8 cellular contexts compared by ENCODE assay signal in the genomic region with DNA sequence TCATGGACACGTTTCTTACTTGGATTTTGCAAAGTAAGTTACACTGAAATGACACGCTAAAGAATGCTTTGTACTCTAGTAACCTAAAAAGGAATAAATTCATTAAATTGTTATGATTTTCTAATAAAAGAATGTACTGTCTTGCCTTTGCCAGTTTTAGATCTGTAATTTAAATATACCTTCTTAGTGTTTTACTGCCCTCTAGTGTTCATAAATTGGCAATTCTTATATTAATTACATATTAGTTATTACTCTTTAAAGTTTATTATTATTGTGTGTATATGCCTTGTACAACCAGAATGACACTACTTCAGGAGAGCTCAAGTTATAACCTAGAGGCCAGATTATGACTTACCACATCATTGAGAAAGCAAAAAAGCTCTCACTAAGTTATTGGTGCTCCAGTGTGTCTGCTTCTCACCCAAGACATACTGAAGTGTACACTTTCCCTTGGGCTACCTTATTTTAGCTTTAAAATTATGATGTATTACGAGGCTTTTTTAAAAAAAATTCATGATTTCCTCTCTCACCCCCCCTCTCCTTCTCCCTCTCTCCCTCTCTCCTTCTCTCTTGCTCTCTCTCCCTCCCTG.
DNase-seq lines count a peak whose midpoint lies in the region; ATAC-seq and TF ChIP-seq lines count a peak whose summit lies in the region.

No MANE protein-coding gene starts in this region.

- H3K9me3 ChIP-seq in adipocyte (ENCODE audit: control insufficient read depth, low read length) (no peaks in the 10 kb centered on the region), aorta (ENCODE audit: control insufficient read depth, low read length) (no peaks in the 10 kb centered on the region)

- no peaks in the 10 kb centered on the region for H3K27me3 Mint-ChIP-seq in activated CD8-positive, alpha-beta T cell treated with anti-CD3 and anti-CD28 coated beads for 36 hours
- no peaks in the 10 kb centered on the region for H3K27me3 Mint-ChIP-seq in activated CD8-positive, alpha-beta T cell treated with anti-CD3 and anti-CD28 coated beads, Interleukin-2, amount 10 ng/mL, durations not matched to agents 7 days and 5 days (ENCODE audit: low read depth)

- WGBS in aorta, 2 donors, result 12 to 16% methylated on average over 3 of the region's 3 CpGs

- POLR2A ChIA-PET in activated CD8-positive, alpha-beta T cell treated with anti-CD3 and anti-CD28 coated beads for 36 hours (lab: Charles Lee), result interaction anchor here (3.0 kb wide), 1 partner anchor 169 kb away, joined by 7 read pairs; no protein-coding TSS in a partner anchor
- POLR2A ChIA-PET in activated CD8-positive, alpha-beta T cell treated with anti-CD3 and anti-CD28 coated beads, Interleukin-2, amount 10 ng/mL, durations not matched to agents 7 days and 5 days (lab: Charles Lee), result interaction anchor here (2.4 kb wide), 1 partner anchor 170 kb away, joined by 9 read pairs; the partner anchor contains the start of genes HS2ST1 and SELENOF

- H3K4me1 ChIP-seq in adipocyte (ENCODE audit: control insufficient read depth, insufficient read depth, low read length) (peaks cover 24% of the 10 kb centered on the region), aorta (ENCODE audit: control insufficient read depth in 1 of 2, insufficient read depth in 2 of 2, low read length in 2 of 2) (no peaks in the 10 kb centered on the region)

- DNase-seq in activated CD8-positive, alpha-beta T cell treated with anti-CD3 and anti-CD28 coated beads for 36 hours, result no peak
- DNase-seq in activated CD8-positive, alpha-beta T cell treated with anti-CD3 and anti-CD28 coated beads, Interleukin-2, amount 10 ng/mL, durations not matched to agents 7 days and 5 days, result no peak
- peak; percentile 31 for DNase-seq in NCI-H146 (lab: John Stamatoyannopoulos, UW)
- peak; percentile 85 for DNase-seq in adipocyte (ENCODE audit: low read depth)
- DNase-seq in inferior parietal cortex (ENCODE audit: extremely low spot score), result peak; percentile 56
- no peak for DNase-seq in aorta

- H3K36me3 ChIP-seq in adipocyte (ENCODE audit: control insufficient read depth, insufficient read depth, low read length, severe bottlenecking) (no peaks in the 10 kb centered on the region), aorta (ENCODE audit: control insufficient read depth in 1 of 2, insufficient read depth in 2 of 2, low read length in 1 of 2) (no peaks in the 10 kb centered on the region)

- no peak overlapping the region for H3K27ac ChIP-seq in aorta (ENCODE audit: low read depth in 1 of 2, low read length in 2 of 2)

- H3K9me3 Mint-ChIP-seq in activated CD8-positive, alpha-beta T cell treated with anti-CD3 and anti-CD28 coated beads for 36 hours, result no peaks in the 10 kb centered on the region
- no peaks in the 10 kb centered on the region for H3K9me3 Mint-ChIP-seq in activated CD8-positive, alpha-beta T cell treated with anti-CD3 and anti-CD28 coated beads, Interleukin-2, amount 10 ng/mL, durations not matched to agents 7 days and 5 days (ENCODE audit: insufficient read depth)

- CTCF ChIA-PET in activated CD8-positive, alpha-beta T cell treated with anti-CD3 and anti-CD28 coated beads for 36 hours (lab: Charles Lee), result interaction anchor here (0.7 to 9.7 kb wide), 33 partner anchors 10 to 586 kb away, joined by 3 to 113 read pairs (median 4); partner anchors contain the start of genes HS2ST1 and SELENOF
- CTCF ChIA-PET in activated CD8-positive, alpha-beta T cell treated with anti-CD3 and anti-CD28 coated beads, Interleukin-2, amount 10 ng/mL, durations not matched to agents 7 days and 5 days (lab: Charles Lee), result interaction anchor here (0.7 to 6.2 kb wide), 22 partner anchors 10 to 380 kb away, joined by 3 to 56 read pairs (median 4); partner anchors contain the start of genes HS2ST1, SELENOF and SH3GLB1

- peak; percentile 66 for TF ChIP-seq CTCF in activated CD8-positive, alpha-beta T cell treated with anti-CD3 and anti-CD28 coated beads for 36 hours (IDR thresholded peaks at IDR 0.05)

- H3K27ac Mint-ChIP-seq in activated CD8-positive, alpha-beta T cell treated with anti-CD3 and anti-CD28 coated beads for 36 hours, result no peak overlapping the region
- no peak overlapping the region for H3K27ac Mint-ChIP-seq in activated CD8-positive, alpha-beta T cell treated with anti-CD3 and anti-CD28 coated beads, Interleukin-2, amount 10 ng/mL, durations not matched to agents 7 days and 5 days

- no peak overlapping the region for H3K4me3 Mint-ChIP-seq in activated CD8-positive, alpha-beta T cell treated with anti-CD3 and anti-CD28 coated beads for 36 hours
- H3K4me3 Mint-ChIP-seq in activated CD8-positive, alpha-beta T cell treated with anti-CD3 and anti-CD28 coated beads, Interleukin-2, amount 10 ng/mL, durations not matched to agents 7 days and 5 days, result no peak overlapping the region

- H3K4me1 Mint-ChIP-seq in activated CD8-positive, alpha-beta T cell treated with anti-CD3 and anti-CD28 coated beads for 36 hours (ENCODE audit: low read depth), result peaks cover 17% of the 10 kb centered on the region
- peaks cover 7% of the 10 kb centered on the region for H3K4me1 Mint-ChIP-seq in activated CD8-positive, alpha-beta T cell treated with anti-CD3 and anti-CD28 coated beads, Interleukin-2, amount 10 ng/mL, durations not matched to agents 7 days and 5 days (ENCODE audit: low read depth)

- no peaks in the 10 kb centered on the region for H3K36me3 Mint-ChIP-seq in activated CD8-positive, alpha-beta T cell treated with anti-CD3 and anti-CD28 coated beads for 36 hours (ENCODE audit: low read depth)
- H3K36me3 Mint-ChIP-seq in activated CD8-positive, alpha-beta T cell treated with anti-CD3 and anti-CD28 coated beads, Interleukin-2, amount 10 ng/mL, durations not matched to agents 7 days and 5 days (ENCODE audit: low read depth), result no peaks in the 10 kb centered on the region

- ATAC-seq in activated CD8-positive, alpha-beta T cell treated with anti-CD3 and anti-CD28 coated beads for 36 hours, result no peak
- no peak for ATAC-seq in activated CD8-positive, alpha-beta T cell treated with anti-CD3 and anti-CD28 coated beads, Interleukin-2, amount 10 ng/mL, durations not matched to agents 7 days and 5 days
- peak; percentile 59 for ATAC-seq in aorta (ENCODE audit: low FRiP score)
- no peak for ATAC-seq in GM21717 (IDR thresholded peaks at IDR 0.05; ENCODE audit: unreplicated experiment)
- no peak for ATAC-seq in GM21360 (IDR thresholded peaks at IDR 0.05; ENCODE audit: unreplicated experiment)

- H3K27me3 ChIP-seq in adipocyte (replicated peaks; ENCODE audit: control insufficient read depth, insufficient read depth, low read length) (no peaks in the 10 kb centered on the region), aorta (ENCODE audit: control insufficient read depth in 1 of 2, insufficient read depth in 2 of 2, low read length in 1 of 2) (no peaks in the 10 kb centered on the region)

- intact Hi-C loops in activated CD8-positive, alpha-beta T cell treated with anti-CD3 and anti-CD28 coated beads for 36 hours (cut with micrococcal nuclease), result loop anchor here (1.0 to 10.0 kb wide), 3 partner anchors 90 to 251 kb away; partner anchors contain the start of genes HS2ST1 and SELENOF
- intact Hi-C loops in aorta (cut with DNase I), result loop anchor here (2.0 to 10.0 kb wide), 4 partner anchors 252 to 700 kb away; no protein-coding TSS in a partner anchor

- no peak overlapping the region for H3K4me3 ChIP-seq in adipocyte (ENCODE audit: low read length)
- H3K4me3 ChIP-seq in aorta (ENCODE audit: low read length in 2 of 2), result no peak overlapping the region

- peak overlapping the region; percentile 50 for H3K9ac ChIP-seq in adipocyte (ENCODE audit: low read length)

Comparison
In these comparisons a context has a peak if more than half of its experiments do, and no peak if none do; other contexts are left out.
1. DNase-seq: peak in NCI-H146 (single experiment), adipocyte (single experiment) and inferior parietal cortex (single experiment); none in activated CD8-positive, alpha-beta T cell treated with anti-CD3 and anti-CD28 coated beads for 36 hours (single experiment), activated CD8-positive, alpha-beta T cell treated with anti-CD3 and anti-CD28 coated beads, Interleukin-2, amount 10 ng/mL, durations not matched to agents 7 days and 5 days (single experiment) and aorta (0 of 2).